In the genomic region with DNA sequence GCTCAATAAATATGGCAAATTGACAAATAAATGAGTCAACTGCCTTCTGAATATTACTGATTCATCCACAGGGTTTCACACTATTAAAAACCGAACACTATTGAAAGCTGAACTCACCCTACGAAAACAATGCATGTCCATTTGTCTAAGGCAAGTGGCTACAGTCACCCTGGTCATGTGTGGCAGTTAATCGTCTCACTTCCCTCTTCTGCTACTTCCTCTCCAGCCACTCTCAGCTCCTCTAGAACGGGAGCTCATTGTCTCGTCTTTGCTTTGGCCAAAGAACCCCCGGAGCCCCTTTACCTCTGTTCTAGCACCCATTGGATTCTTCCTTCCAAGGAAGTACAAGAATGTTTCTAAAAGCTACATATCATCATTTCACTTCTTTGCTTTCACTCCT, we compare ENCODE assay signal across 1 cellular context.
TF ChIP-seq lines count a peak whose summit lies in the region.

No MANE protein-coding gene starts in this region.

TF ChIP-seq in A549, 52 proteins besides CTCF, POLR2A, EP300 and RAD21 (continued from another document):
- no peak for TF ChIP-seq HMGXB4 (CRISPR knock-in tag; IDR thresholded peaks at IDR 0.05; ENCODE audit: borderline replicate concordance)
- no peak for TF ChIP-seq SREBF2 (IDR thresholded peaks at IDR 0.05)
- TF ChIP-seq RNF2 (IDR thresholded peaks at IDR 0.05; ENCODE audit: borderline replicate concordance, low read depth) = no peak
- TF ChIP-seq JUNB (IDR thresholded peaks at IDR 0.05) = no peak
- no peak for TF ChIP-seq SMC3 (IDR thresholded peaks at IDR 0.05)
- no peak for TF ChIP-seq NPAS2 (CRISPR knock-in tag; IDR thresholded peaks at IDR 0.05; ENCODE audit: borderline replicate concordance)
- TF ChIP-seq CEBPB (IDR thresholded peaks at IDR 0.05) = no peak
- no peak for TF ChIP-seq MAZ (IDR thresholded peaks at IDR 0.05; ENCODE audit: borderline replicate concordance, low read depth, low read length)
- TF ChIP-seq, protein P1, sequence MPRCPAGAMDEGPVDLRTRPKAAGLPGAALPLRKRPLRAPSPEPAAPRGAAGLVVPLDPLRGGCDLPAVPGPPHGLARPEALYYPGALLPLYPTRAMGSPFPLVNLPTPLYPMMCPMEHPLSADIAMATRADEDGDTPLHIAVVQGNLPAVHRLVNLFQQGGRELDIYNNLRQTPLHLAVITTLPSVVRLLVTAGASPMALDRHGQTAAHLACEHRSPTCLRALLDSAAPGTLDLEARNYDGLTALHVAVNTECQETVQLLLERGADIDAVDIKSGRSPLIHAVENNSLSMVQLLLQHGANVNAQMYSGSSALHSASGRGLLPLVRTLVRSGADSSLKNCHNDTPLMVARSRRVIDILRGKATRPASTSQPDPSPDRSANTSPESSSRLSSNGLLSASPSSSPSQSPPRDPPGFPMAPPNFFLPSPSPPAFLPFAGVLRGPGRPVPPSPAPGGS (IDR thresholded peaks at IDR 0.05) = no peak
